Comparison of ENCODE assay signal across 1 cellular context in genomic region chr14:54002653-54003052, GRCh38.
TF ChIP-seq lines count a peak whose summit lies in the region.

No MANE protein-coding gene starts in this region.

TF ChIP-seq in endothelial cell of umbilical vein, 7 proteins besides CTCF, POLR2A, EP300 and RAD21:
- TF ChIP-seq FOS (IDR thresholded peaks at IDR 0.05; ENCODE audit: borderline replicate concordance, insufficient read depth, low read length) (no peak), GATA2 (IDR thresholded peaks at IDR 0.05; ENCODE audit: insufficient read depth, insufficient read length, low read depth, low read length) (no peak), POLR2AphosphoS5 (IDR thresholded peaks at IDR 0.05; ENCODE audit: insufficient read depth, low read depth, low read length) (no peak)
